In the genomic region with DNA sequence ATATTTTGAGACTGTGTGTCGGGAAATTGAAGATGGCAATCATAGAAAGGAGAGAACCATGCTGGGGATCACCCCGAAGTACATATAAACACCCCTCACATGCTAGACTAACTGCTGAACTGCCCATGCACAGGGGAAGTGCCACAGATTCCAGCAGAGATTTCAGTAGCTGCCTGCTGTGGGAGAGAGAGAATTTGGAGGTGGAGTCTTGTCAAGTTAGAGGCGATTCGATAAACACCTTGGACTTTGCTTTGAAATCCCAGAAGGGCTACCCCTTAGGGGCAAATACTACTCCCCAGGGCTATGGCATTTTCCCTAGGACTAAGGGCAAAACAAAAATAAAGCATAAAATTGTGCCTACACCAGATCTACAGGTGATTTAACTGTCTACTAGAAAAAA, we compare ENCODE assay signal across 1 cellular context.
TF ChIP-seq lines count a peak whose summit lies in the region.

No MANE protein-coding gene starts in this region.

TF ChIP-seq in GM23338, 12 proteins besides CTCF, POLR2A, EP300 and RAD21 (continued from another document):
- no peak for TF ChIP-seq ZNF462 (CRISPR knock-in tag; IDR thresholded peaks at IDR 0.05)
- no peak for TF ChIP-seq EZH2phosphoT487 (IDR thresholded peaks at IDR 0.05; ENCODE audit: unreplicated experiment)
- no peak for TF ChIP-seq EZH2 (IDR thresholded peaks at IDR 0.05; ENCODE audit: low read depth, unreplicated experiment)
- no peak for TF ChIP-seq ZNF114 (CRISPR knock-in tag; IDR thresholded peaks at IDR 0.05)
